Comparison of ENCODE assay signal across 22 cellular contexts in genomic region chr20:57968111-57968510, GRCh38.
DNase-seq lines count a peak whose midpoint lies in the region; ATAC-seq, FAIRE-seq and TF ChIP-seq lines count a peak whose summit lies in the region.
"Had no signal": no experiment of that assay in that cellular context is flagged by ENCODE, and none has a peak within 500 bp of the region (broad histone marks: within the 10 kb centered on the region; RNA-seq: fewer than 3 reads in every experiment).

No MANE protein-coding gene starts in this region.

- no peaks in the 10 kb centered on the region for H3K4me1 Mint-ChIP-seq in MCF 10A (ENCODE audit: insufficient read depth, unreplicated experiment)

- peak; percentile 90 for FAIRE-seq in HTR-8/SVneo (lab: Jason Lieb, UNC)
- FAIRE-seq: A549, GM12892, GM18507, K562 had no signal

- no peak overlapping the region for H3K27ac Mint-ChIP-seq in MCF 10A (ENCODE audit: low read depth, unreplicated experiment)
- H3K27ac Mint-ChIP-seq: CD4-positive, alpha-beta T cell had no signal

- in situ Hi-C loops in mammary epithelial cell (cut with MboI; ENCODE audit: low sequenced_read_pairs in 2 of 2), result no loop called here

- no peak for TF ChIP-seq CTCF in mammary epithelial cell (conservative IDR thresholded peaks at IDR 0.05 in 1 of 2, IDR thresholded peaks at IDR 0.05 in 1 of 2; ENCODE audit: extremely low read depth in 1 of 2, insufficient read depth in 1 of 2, low read depth in 1 of 2, low read length in 2 of 2)
- no peak for TF ChIP-seq CTCF in MCF 10A (IDR thresholded peaks at IDR 0.05; ENCODE audit: unreplicated experiment)

- 43% methylated on average over 1 of the region's 1 CpG for WGBS in mammary epithelial cell (ENCODE audit: low coverage, missing lambda C conversion rate)

- no peak overlapping the region for H3K4me3 Mint-ChIP-seq in MCF 10A (ENCODE audit: unreplicated experiment)
- H3K4me3 Mint-ChIP-seq: CD4-positive, alpha-beta T cell had no signal

- H3K79me2 ChIP-seq in mammary epithelial cell (ENCODE audit: insufficient read depth, low read length), result no peaks in the 10 kb centered on the region

- peaks cover 38% of the 10 kb centered on the region for H3K27me3 Mint-ChIP-seq in MCF 10A (ENCODE audit: insufficient read depth, unreplicated experiment)

- no peak for ATAC-seq in GM21723 (IDR thresholded peaks at IDR 0.05; ENCODE audit: unreplicated experiment)
- ATAC-seq: A549, K562 had no signal

- H3K9ac ChIP-seq in mammary epithelial cell (ENCODE audit: insufficient read depth, low read length), result no peak overlapping the region

- no peak overlapping the region for H2AFZ ChIP-seq in mammary epithelial cell (ENCODE audit: low read depth, low read length)

- no peaks in the 10 kb centered on the region for H3K36me3 Mint-ChIP-seq in MCF 10A (ENCODE audit: insufficient read depth, unreplicated experiment)

- H3K4me3 ChIP-seq in mammary epithelial cell (replicated peaks in 1 of 3; ENCODE audit: insufficient read depth in 1 of 3, low read depth in 2 of 3, low read length in 3 of 3), result no peak overlapping the region
- H3K4me3 ChIP-seq: A549, HAP-1, K562 had no signal

- BruUV-seq in mammary epithelial cell (replicated peaks; lab: Mats Ljungman, UMichigan) (no TSS peak), MCF 10A (replicated peaks; lab: Mats Ljungman, UMichigan) (no TSS peak)

- intact Hi-C loops in mammary epithelial cell (cut with micrococcal nuclease) (no loop called here), MCF 10A (cut with micrococcal nuclease) (no loop called here)

- H3K4me2 ChIP-seq in mammary epithelial cell (ENCODE audit: insufficient read depth, low read depth, low read length), result no peak overlapping the region
- H3K4me2 ChIP-seq: A549 had no signal

- DNase-seq in mammary epithelial cell, result peak; percentile 11
- DNase-seq in MCF 10A (ENCODE audit: unreplicated experiment), result no peak
- DNase-seq in HTR-8/SVneo (ENCODE audit: insufficient read length, low spot score), result no peak
- peak; percentile 55 for DNase-seq in foreskin melanocyte
- no peak for DNase-seq in HCEC 1CT
- no peak for DNase-seq in NCI-H2029 (lab: John Stamatoyannopoulos, UW)
- no peak for DNase-seq in LoVo (ENCODE audit: low spot score)
- DNase-seq: AML-193; Calu3; CD4-positive, alpha-beta T cell; DMS79 treated with DMSO at 0.1 percent for 48 hours; GDM1; IMR-90 had no signal

- H3K9me3 ChIP-seq in mammary epithelial cell (replicated peaks; ENCODE audit: insufficient read depth, low read length), result no peaks in the 10 kb centered on the region
- H3K9me3 ChIP-seq: A549, HAP-1 had no signal

- H3K9me3 Mint-ChIP-seq in MCF 10A (ENCODE audit: unreplicated experiment), result peaks cover 12% of the 10 kb centered on the region
- H3K9me3 Mint-ChIP-seq: CD4-positive, alpha-beta T cell had no signal

- H4K20me1 ChIP-seq in mammary epithelial cell (ENCODE audit: insufficient read depth, low read length), result no peaks in the 10 kb centered on the region

- POLR2A ChIA-PET in MCF 10A (lab: Yijun Ruan, JAX), result no interaction called here

- dilution Hi-C loops in mammary epithelial cell (cut with HindIII; ENCODE audit: low sequenced_read_pairs), result no loop called here

- no peaks in the 10 kb centered on the region for H3K4me1 ChIP-seq in mammary epithelial cell (ENCODE audit: insufficient read depth, low read length)
- H3K4me1 ChIP-seq: A549, HAP-1 had no signal

- CTCF ChIA-PET in mammary epithelial cell (lab: Charles Lee; ENCODE audit: low non-redundant PET) (no interaction called here), MCF 10A (lab: Yijun Ruan, JAX) (no interaction called here)

- H3K36me3 ChIP-seq in mammary epithelial cell (ENCODE audit: insufficient read depth, low read length), result no peaks in the 10 kb centered on the region
- H3K36me3 ChIP-seq: HAP-1 had no signal

- no peak overlapping the region for H3K27ac ChIP-seq in mammary epithelial cell (ENCODE audit: insufficient read depth, low read depth, low read length)
- H3K27ac ChIP-seq: 22Rv1, A549, C4-2B, HL-60 had no signal

- H3K27me3 ChIP-seq in mammary epithelial cell (ENCODE audit: insufficient read depth, low read length), result no peaks in the 10 kb centered on the region

Comparison
In these comparisons a context has a peak if more than half of its experiments do, and no peak if none do; other contexts are left out.
1. DNase-seq: peak in mammary epithelial cell (single experiment) and foreskin melanocyte (single experiment); none in MCF 10A (single experiment), HTR-8/SVneo (single experiment), HCEC 1CT (single experiment), NCI-H2029 (single experiment) and LoVo (single experiment).